In the genomic region with DNA sequence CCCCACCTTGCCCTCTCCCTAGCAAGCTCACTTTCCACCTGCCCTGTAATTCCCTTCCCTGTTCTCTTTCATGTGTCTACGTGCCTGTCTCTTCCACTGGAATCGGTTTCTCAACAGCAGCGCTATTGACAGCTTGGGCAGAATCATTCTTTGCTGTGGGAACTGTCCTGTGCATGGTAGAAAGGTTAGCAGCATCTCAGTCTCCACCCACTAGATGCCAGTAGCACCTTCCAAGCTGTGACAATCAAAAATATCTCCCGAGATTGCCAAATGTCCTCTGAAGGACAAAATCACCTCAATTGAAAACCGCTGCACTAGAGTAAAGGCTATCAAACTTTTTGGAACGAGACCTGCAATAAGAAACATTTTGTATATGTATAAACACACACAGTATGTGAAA, we compare ENCODE assay signal across 21 cellular contexts.
"Had no signal": no experiment of that assay in that cellular context is flagged by ENCODE, and none has a peak within 500 bp of the region (broad histone marks: within the 10 kb centered on the region; RNA-seq: fewer than 3 reads in every experiment).

No MANE protein-coding gene starts in this region.

- ATAC-seq: activated CD4-positive, alpha-beta T cell treated with anti-CD3 and anti-CD28 coated beads for 36 hours; T-helper 17 cell had no signal

- H3K27ac ChIP-seq: breast epithelium, Peyer's patch, RWPE1 had no signal

- H3K9me3 ChIP-seq: breast epithelium, Peyer's patch had no signal

- H3K27me3 ChIP-seq: breast epithelium, Peyer's patch had no signal

- H3K4me1 ChIP-seq: breast epithelium, Peyer's patch had no signal

- H3K4me3 ChIP-seq: breast epithelium, Peyer's patch had no signal

- H3K36me3 ChIP-seq: breast epithelium, Peyer's patch had no signal

- DNase-seq: activated CD4-positive, alpha-beta memory T cell treated with anti-CD3 and anti-CD28 coated beads, Interleukin-2, amount 10 ng/mL, durations not matched to agents 7 days and 5 days; activated CD4-positive, alpha-beta T cell treated with anti-CD3 and anti-CD28 coated beads, Interleukin-2, amount 50 U/mL, for 1 hour; activated CD8-positive, alpha-beta memory T cell treated with anti-CD3 and anti-CD28 coated beads, Interleukin-2, amount 50 U/mL, for 48 hours; activated T-cell treated with anti-CD3 and anti-CD28 coated beads, Interleukin-2, amount 50 U/mL, for 1 hour; aorta; caudate nucleus; Kasumi-1; KBM-7; NCI-H1092; NCI-H1930; NCI-H345; NCI-H510A; NCI-H526 treated with DMSO at 0.1 percent for 48 hours; NCI-H82; Peyer's patch; Right ventricle myocardium superior; T-helper 17 cell; T-helper 9 cell had no signal
